ENCODE assay signal across 17 cellular contexts in the genomic region with DNA sequence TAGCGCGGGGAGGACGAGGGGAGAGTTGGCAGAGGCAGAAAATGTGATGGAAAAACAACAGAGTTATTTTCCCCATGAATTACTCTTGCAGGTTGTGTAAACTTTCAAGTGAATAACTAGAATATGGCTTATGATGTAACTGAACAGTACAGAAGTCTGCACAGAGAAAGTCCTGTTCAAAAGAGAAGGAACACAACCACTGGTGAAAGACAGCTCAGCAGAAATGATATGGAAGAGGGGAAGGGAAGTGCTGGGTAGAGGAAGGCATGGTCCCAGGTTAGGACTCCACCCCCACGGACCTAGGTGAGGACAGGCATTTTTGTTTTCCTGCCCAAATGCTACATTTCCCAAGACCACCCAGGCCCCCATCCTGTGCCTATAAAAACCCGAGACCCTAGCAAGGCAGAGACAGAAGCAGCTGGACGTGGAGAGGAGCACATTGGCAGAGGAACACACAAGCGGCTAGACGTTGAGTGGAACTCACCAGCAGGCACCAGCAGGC.
DNase-seq lines count a peak whose midpoint lies in the region; ATAC-seq and TF ChIP-seq lines count a peak whose summit lies in the region.
"Had no signal": no experiment of that assay in that cellular context is flagged by ENCODE, and none has a peak within 500 bp of the region (broad histone marks: within the 10 kb centered on the region; RNA-seq: fewer than 3 reads in every experiment).

No MANE protein-coding gene starts in this region.

- ATAC-seq in Right ventricle myocardium inferior (no peak), GM18867 (IDR thresholded peaks at IDR 0.05; ENCODE audit: unreplicated experiment) (no peak)
- ATAC-seq in activated naive CD8-positive, alpha-beta T cell treated with anti-CD3 and anti-CD28 coated beads, Interleukin-2, amount 50 U/mL, for 24 hours: no peak
- ATAC-seq in naive thymus-derived CD4-positive, alpha-beta T cell: no peak
- ATAC-seq: GM12878, left colon, PC-3 had no signal

- TF ChIP-seq CTCF in cardiac muscle cell (IDR thresholded peaks at IDR 0.05; ENCODE audit: low read depth, low read length) (no peak), vagina (IDR thresholded peaks at IDR 0.05) (no peak)

- no peak overlapping the region for H3K4me3 Mint-ChIP-seq in activated naive CD8-positive, alpha-beta T cell treated with anti-CD3 and anti-CD28 coated beads, Interleukin-2, amount 50 U/mL, for 24 hours
- peak overlapping the region in 8 of 10 donors; percentile 11 to 76 (median 40) for H3K4me3 Mint-ChIP-seq in naive thymus-derived CD4-positive, alpha-beta T cell

- peaks cover 15% of the 10 kb centered on the region for H3K9me3 Mint-ChIP-seq in activated naive CD8-positive, alpha-beta T cell treated with anti-CD3 and anti-CD28 coated beads, Interleukin-2, amount 50 U/mL, for 24 hours
- peaks cover 0 to 18% (median 5%) of the 10 kb centered on the region in 11 donors for H3K9me3 Mint-ChIP-seq in naive thymus-derived CD4-positive, alpha-beta T cell

- intact Hi-C loops in Right ventricle myocardium inferior (cut with DNase I) (no loop called here), vagina (cut with DNase I) (no loop called here)
- intact Hi-C loops in naive thymus-derived CD4-positive, alpha-beta T cell (cut with micrococcal nuclease): no loop called here

- H3K4me1 Mint-ChIP-seq in activated naive CD8-positive, alpha-beta T cell treated with anti-CD3 and anti-CD28 coated beads, Interleukin-2, amount 50 U/mL, for 24 hours: peaks cover 89% of the 10 kb centered on the region
- H3K4me1 Mint-ChIP-seq in naive thymus-derived CD4-positive, alpha-beta T cell: peaks cover 51 to 94% (median 90%) of the 10 kb centered on the region in 7 donors

- H3K9me3 ChIP-seq in cardiac muscle cell (ENCODE audit: low read depth) (no peaks in the 10 kb centered on the region), vagina (no peaks in the 10 kb centered on the region)
- no peaks in the 10 kb centered on the region for H3K9me3 ChIP-seq in naive thymus-derived CD4-positive, alpha-beta T cell (ENCODE audit: control insufficient read depth in 2 of 3, low read length in 3 of 3)
- H3K9me3 ChIP-seq: heart left ventricle had no signal

- peaks cover 9% of the 10 kb centered on the region for H3K4me1 ChIP-seq in cardiac muscle cell (ENCODE audit: low read depth)
- peaks cover 34 to 68% of the 10 kb centered on the region in 2 donors for H3K4me1 ChIP-seq in naive thymus-derived CD4-positive, alpha-beta T cell (ENCODE audit: control insufficient read depth in 2 of 2, insufficient read depth in 2 of 2, low read length in 2 of 2)
- H3K4me1 ChIP-seq in vagina: peaks cover 63% of the 10 kb centered on the region

- H3K4me3 ChIP-seq in cardiac muscle cell (no peak overlapping the region), vagina (no peak overlapping the region)
- H3K4me3 ChIP-seq in naive thymus-derived CD4-positive, alpha-beta T cell (ENCODE audit: low read length): no peak overlapping the region
- H3K4me3 ChIP-seq: GM12878, heart left ventricle had no signal

- DNase-seq in cardiac muscle cell (ENCODE audit: low read depth in 1 of 2, low spot score in 1 of 2): no peak
- DNase-seq in Right ventricle myocardium inferior (ENCODE audit: missing footprints): no peak
- no peak for DNase-seq in activated naive CD8-positive, alpha-beta T cell treated with anti-CD3 and anti-CD28 coated beads, Interleukin-2, amount 50 U/mL, for 24 hours
- no peak for DNase-seq in naive thymus-derived CD4-positive, alpha-beta T cell
- DNase-seq in vagina (ENCODE audit: extremely low spot score in 2 of 2): no peak
- no peak for DNase-seq in stimulated activated naive CD4-positive, alpha-beta T cell treated with Interleukin-2 at 50 U/mL for 16 hours (lab: John Stamatoyannopoulos, UW)
- no peak for DNase-seq in mucosa of gallbladder (ENCODE audit: low spot score)
- DNase-seq: activated gamma-delta T cell, DND-41, heart left ventricle, left colon, NCI-H1436 treated with DMSO at 0.1 percent for 48 hours, occipital lobe, PC-3, T-helper 1 cell had no signal

- H3K27me3 ChIP-seq in cardiac muscle cell (no peaks in the 10 kb centered on the region), vagina (no peaks in the 10 kb centered on the region)
- H3K27me3 ChIP-seq in naive thymus-derived CD4-positive, alpha-beta T cell (ENCODE audit: control insufficient read depth in 2 of 2, insufficient read depth in 2 of 2, low read length in 2 of 2): no peaks in the 10 kb centered on the region
- H3K27me3 ChIP-seq: heart left ventricle had no signal

- peak overlapping the region; percentile 37 for H3K27ac ChIP-seq in cardiac muscle cell
- H3K27ac ChIP-seq in naive thymus-derived CD4-positive, alpha-beta T cell (ENCODE audit: low read depth, low read length): peak overlapping the region; percentile 16
- H3K27ac ChIP-seq in vagina: peak overlapping the region; percentile 69

- H3K27ac Mint-ChIP-seq in activated naive CD8-positive, alpha-beta T cell treated with anti-CD3 and anti-CD28 coated beads, Interleukin-2, amount 50 U/mL, for 24 hours: peak overlapping the region; percentile 40
- peak overlapping the region in 8 of 9 donors; percentile 85 to 100 (median 94) for H3K27ac Mint-ChIP-seq in naive thymus-derived CD4-positive, alpha-beta T cell

- H3K36me3 ChIP-seq in cardiac muscle cell: no peaks in the 10 kb centered on the region
- H3K36me3 ChIP-seq in naive thymus-derived CD4-positive, alpha-beta T cell (ENCODE audit: control insufficient read depth in 2 of 3, insufficient read depth in 3 of 3, low read length in 3 of 3): peaks cover 0 to 10% (median 0%) of the 10 kb centered on the region in 3 experiments
- H3K36me3 ChIP-seq in vagina: no peaks in the 10 kb centered on the region

- no peak for TF ChIP-seq POLR2A in vagina (IDR thresholded peaks at IDR 0.05)

- no peaks in the 10 kb centered on the region for H3K27me3 Mint-ChIP-seq in activated naive CD8-positive, alpha-beta T cell treated with anti-CD3 and anti-CD28 coated beads, Interleukin-2, amount 50 U/mL, for 24 hours
- no peaks in the 10 kb centered on the region for H3K27me3 Mint-ChIP-seq in naive thymus-derived CD4-positive, alpha-beta T cell

- peaks cover 40% of the 10 kb centered on the region for H3K36me3 Mint-ChIP-seq in activated naive CD8-positive, alpha-beta T cell treated with anti-CD3 and anti-CD28 coated beads, Interleukin-2, amount 50 U/mL, for 24 hours (ENCODE audit: low read depth)
- peaks cover 18 to 49% (median 28%) of the 10 kb centered on the region in 5 donors for H3K36me3 Mint-ChIP-seq in naive thymus-derived CD4-positive, alpha-beta T cell

- CTCF ChIA-PET in naive thymus-derived CD4-positive, alpha-beta T cell (lab: Charles Lee): interaction anchor here (0.8 to 1.2 kb wide), 2 partner anchors 78 to 173 kb away, joined by 3 read pairs; a partner anchor contains a TSS

- POLR2A ChIA-PET in naive thymus-derived CD4-positive, alpha-beta T cell (lab: Charles Lee): interaction anchor here (0.9 to 1.6 kb wide), 9 partner anchors 9 to 73 kb away, joined by 3 to 5 read pairs (median 3); no protein-coding TSS in a partner anchor

Comparison
In these comparisons a context has a peak if more than half of its experiments do, and no peak if none do; other contexts are left out.
1. H3K27ac ChIP-seq: peak in every context shown above with its lines; median percentile 69 in vagina; 37 in cardiac muscle cell; 16 in naive thymus-derived CD4-positive, alpha-beta T cell.